ENCODE assay signal across 8 cellular contexts in the genomic region with DNA sequence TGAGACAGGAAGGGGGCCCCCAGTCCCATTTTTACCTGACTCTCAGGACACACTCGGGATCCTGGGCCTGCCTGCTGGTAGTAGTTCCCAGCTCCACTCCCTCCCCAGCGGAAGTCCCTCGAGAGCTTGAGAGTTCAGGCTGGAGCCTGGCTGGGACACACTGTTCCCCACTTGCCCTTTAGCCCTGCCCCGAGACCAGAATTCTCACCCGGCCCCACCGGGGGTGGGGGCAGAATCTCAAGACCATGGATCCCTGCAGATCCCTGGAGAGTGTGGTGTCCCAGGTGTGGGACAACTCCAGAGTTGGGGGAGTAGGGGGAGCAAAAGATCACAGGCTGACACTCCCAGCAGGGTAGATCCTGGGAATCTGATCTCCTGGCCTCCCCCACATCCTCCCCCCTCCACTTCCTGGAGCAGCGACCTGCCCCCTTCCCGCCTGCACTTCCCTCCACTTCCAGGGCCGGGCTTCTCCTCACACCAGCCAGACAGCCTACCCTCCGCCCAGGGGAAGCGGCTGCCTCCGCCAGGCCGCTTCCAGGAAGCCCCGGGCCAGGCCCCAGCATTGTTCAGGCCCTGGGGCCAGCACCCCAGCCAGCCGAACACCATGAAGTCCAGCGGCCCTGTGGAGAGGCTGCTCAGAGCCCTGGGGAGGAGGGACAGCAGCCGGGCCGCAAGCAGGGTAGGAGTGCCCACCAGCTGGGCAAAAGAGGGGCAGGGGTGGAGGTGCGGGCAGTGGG. TPM values are rescaled to one million over a fixed set of nuclear protein-coding genes. Genes with fewer than 3 reads are reported as not detected.
DNase-seq lines count a peak whose midpoint lies in the region; ATAC-seq lines count a peak whose summit lies in the region.

Gene TNS2, plus strand, starts transcription at position 484 of the 737 bp plus-strand sequence. Its CDS starts 121 bp downstream, at position 605.

- H3K4me3 ChIP-seq in GM23248, result peak within 1 kb of the TSS; percentile 87
- peak within 1 kb of the TSS; percentile 58 for H3K4me3 ChIP-seq in SJCRH30
- H3K4me3 ChIP-seq in esophagus (ENCODE audit: low read depth in 1 of 2, low read length in 2 of 2), result peak within 1 kb of the TSS; percentile 34 to 52
- peak within 1 kb of the TSS; percentile 24 for H3K4me3 ChIP-seq in mucosa of stomach (ENCODE audit: low read length)
- H3K4me3 ChIP-seq in aorta (ENCODE audit: low read length in 2 of 2), result peak within 1 kb of the TSS; percentile 58 to 69

- H3K9me3 ChIP-seq in GM23248 (ENCODE audit: low read depth) (no peaks in the 10 kb centered on the region), SJCRH30 (replicated peaks) (no peaks in the 10 kb centered on the region), esophagus (ENCODE audit: control insufficient read depth in 2 of 2, insufficient read depth in 1 of 2, low read depth in 1 of 2, low read length in 1 of 2) (no peaks in the 10 kb centered on the region), mucosa of stomach (ENCODE audit: control insufficient read depth, low read length) (no peaks in the 10 kb centered on the region), aorta (ENCODE audit: control insufficient read depth, low read length) (no peaks in the 10 kb centered on the region)

- H3K27me3 ChIP-seq in GM23248 (replicated peaks; ENCODE audit: insufficient read depth) (no peaks in the 10 kb centered on the region), SJCRH30 (no peaks in the 10 kb centered on the region), esophagus (ENCODE audit: control insufficient read depth in 1 of 2, insufficient read depth in 2 of 2, low read length in 2 of 2) (no peaks in the 10 kb centered on the region), mucosa of stomach (ENCODE audit: control insufficient read depth, insufficient read depth, low read length) (no peaks in the 10 kb centered on the region), aorta (ENCODE audit: control insufficient read depth in 1 of 2, insufficient read depth in 2 of 2, low read length in 1 of 2) (no peaks in the 10 kb centered on the region)

- H3K4me2 ChIP-seq in GM23248 (ENCODE audit: unreplicated experiment), result peak within 1 kb of the TSS; percentile 99

- in situ Hi-C loops in GM23248 (cut with MboI), result no loop called here

- peak within 1 kb of the TSS; percentile 98 for H3K27ac ChIP-seq in GM23248
- peak within 1 kb of the TSS; percentile 29 for H3K27ac ChIP-seq in SJCRH30
- peak within 1 kb of the TSS; percentile 96 to 99 for H3K27ac ChIP-seq in esophagus (ENCODE audit: low read depth in 2 of 2, low read length in 1 of 2)
- H3K27ac ChIP-seq in aorta (ENCODE audit: low read depth in 1 of 2, low read length in 2 of 2), result peak within 1 kb of the TSS; percentile 94 to 97

- peak within 1 kb of the TSS; percentile 52 for H2AFZ ChIP-seq in GM23248

- H3K36me3 ChIP-seq in GM23248 (ENCODE audit: low read depth) (no peaks in the 10 kb centered on the region), SJCRH30 (no peaks in the 10 kb centered on the region), esophagus (ENCODE audit: control insufficient read depth in 2 of 2, insufficient read depth in 2 of 2, low read length in 1 of 2) (peaks cover 0 to 6% of the 10 kb centered on the region in 2 donors), mucosa of stomach (ENCODE audit: control insufficient read depth, insufficient read depth, low read length) (no peaks in the 10 kb centered on the region), aorta (ENCODE audit: control insufficient read depth in 1 of 2, insufficient read depth in 2 of 2, low read length in 1 of 2) (no peaks in the 10 kb centered on the region)

- peaks cover 35% of the 10 kb centered on the region for H3F3A ChIP-seq in GM23248 (ENCODE audit: insufficient read depth)

- intact Hi-C loops in aorta (cut with DNase I), result no loop called here

- H4K20me1 ChIP-seq in GM23248 (ENCODE audit: insufficient read depth), result no peaks in the 10 kb centered on the region

- ATAC-seq in aorta (ENCODE audit: low FRiP score), result peak; percentile 8
- ATAC-seq in HG03108 (IDR thresholded peaks at IDR 0.05; ENCODE audit: unreplicated experiment), result no peak
- ATAC-seq in GM18498 (IDR thresholded peaks at IDR 0.05; ENCODE audit: unreplicated experiment), result no peak

- WGBS in GM23248 (ENCODE audit: low coverage in 1 of 2, low lambda C conversion rate in 2 of 2, missing lambda C conversion rate in 2 of 2), 2 experiments, result 1 to 3% methylated on average over 17 to 19 of the region's 19 CpGs
- WGBS in esophagus, 2 donors, result 36 to 41% methylated on average over 16 to 19 of the region's 19 CpGs
- WGBS in aorta, 2 donors, result 2 to 4% methylated on average over 19 of the region's 19 CpGs

- peak; percentile 61 for DNase-seq in GM23248
- DNase-seq in SJCRH30, result peak; percentile 75 to 77
- DNase-seq in aorta, result peak; percentile 87 to 88
- no peak for DNase-seq in RKO (ENCODE audit: low spot score)

- peak within 1 kb of the TSS; percentile 95 for H3K9ac ChIP-seq in GM23248
- peak within 1 kb of the TSS; percentile 70 for H3K9ac ChIP-seq in mucosa of stomach (ENCODE audit: low read length)

- H3K9me2 ChIP-seq in GM23248 (ENCODE audit: insufficient read depth), result no peaks in the 10 kb centered on the region

- peaks cover 68% of the 10 kb centered on the region for H3K4me1 ChIP-seq in GM23248 (ENCODE audit: insufficient read depth)
- peaks cover 37% of the 10 kb centered on the region for H3K4me1 ChIP-seq in SJCRH30
- peaks cover 3 to 28% of the 10 kb centered on the region in 2 donors for H3K4me1 ChIP-seq in esophagus (ENCODE audit: control insufficient read depth in 2 of 2, insufficient read depth in 2 of 2, low read length in 1 of 2)
- H3K4me1 ChIP-seq in mucosa of stomach (ENCODE audit: control insufficient read depth, insufficient read depth, low read length), result peaks cover 83% of the 10 kb centered on the region
- H3K4me1 ChIP-seq in aorta (ENCODE audit: control insufficient read depth in 1 of 2, insufficient read depth in 2 of 2, low read length in 2 of 2), result no peaks in the 10 kb centered on the region

- H3K79me2 ChIP-seq in GM23248 (ENCODE audit: insufficient read depth), result peaks cover 35% of the 10 kb centered on the region

RNA-seq across cellular contexts. Expression of gene TNS2, which starts in this region (rescaled TPM):
- 41.6 and 48.6 TPM in 2 replicates for total RNA-seq in GM23248 (2014; rRNA removed; shearing (Covaris generic))
- polyA plus RNA-seq in GM23248 (2016; fragmentation: Nextera tagmentation; extraction: Ambion mirVana) (24.1 and 26.1 TPM in 2 replicates), esophagus (10 to 100 TPM; 32.9 to 48.6 TPM), aorta (100 to 1,000 TPM; 130 to 412 TPM)
- total RNA-seq in SJCRH30 (2014; rRNA removed; shearing (Covaris generic)), result 13.3 and 16.1 TPM in 2 replicates
- 100 to 1,000 TPM; 198 to 275 TPM for total RNA-seq in aorta

Comparison
In these comparisons a context has a peak if more than half of its experiments do, and no peak if none do; other contexts are left out.
1. H3K27ac ChIP-seq: peak in every context shown above with its lines; median percentile 98 in GM23248; 98 in esophagus; 96 in aorta; 29 in SJCRH30.
2. H3K4me3 ChIP-seq: peak in every context shown above with its lines; median percentile 87 in GM23248; 64 in aorta; 58 in SJCRH30; 43 in esophagus; 24 in mucosa of stomach.